ENCODE assay signal across 8 cellular contexts in the genomic region with DNA sequence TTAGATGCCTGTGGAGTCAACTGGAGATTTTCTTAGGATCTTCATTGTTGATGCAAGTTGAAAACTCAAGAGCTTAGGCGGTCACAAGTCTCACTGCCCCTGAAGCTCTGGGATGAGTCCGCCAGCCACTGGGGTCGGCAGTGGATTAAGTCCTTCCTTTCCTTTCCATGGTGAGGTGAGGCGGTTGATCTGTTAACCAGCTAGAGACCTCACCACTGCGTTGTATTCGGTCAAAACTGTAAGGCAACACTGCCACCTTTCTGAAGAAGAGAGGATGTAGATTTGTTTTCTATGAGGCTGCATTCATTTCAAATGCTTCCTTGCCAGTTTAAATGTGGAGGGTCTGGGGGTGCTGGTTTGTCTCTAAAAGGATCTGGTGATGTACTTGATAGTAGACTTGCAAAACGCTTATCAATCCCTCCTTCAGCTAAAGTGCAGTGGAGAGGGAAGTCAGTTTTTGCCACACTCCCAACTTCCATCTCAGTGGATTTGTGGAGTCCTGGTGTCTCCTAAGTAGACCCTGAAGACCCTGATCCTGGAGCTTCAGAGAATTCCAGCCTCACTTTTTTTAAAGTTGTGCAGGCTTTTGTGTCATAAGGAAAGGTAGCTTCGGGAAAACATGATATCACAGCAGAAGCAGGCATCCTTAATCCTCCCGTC. TPM values are rescaled to one million over a fixed set of nuclear protein-coding genes. Genes with fewer than 3 reads are reported as not detected.
A peak's percentile ranks its signal among the peaks of the same experiment; 100 is the strongest.
DNase-seq lines count a peak whose midpoint lies in the region.

No MANE protein-coding gene starts in this region.

- peak overlapping the region; percentile 71 for H3K27ac ChIP-seq in cingulate gyrus (ENCODE audit: low read depth, low read length)

- H3K9me3 Mint-ChIP-seq in T-helper 2 cell treated with Interferon-gamma antibody and Interleukin-4, amounts not matched to agents 5 μg/mL and 100 μg/mL, for 36 hours, result peaks cover 3% of the 10 kb centered on the region

- H3K4me1 Mint-ChIP-seq in T-helper 2 cell treated with Interferon-gamma antibody and Interleukin-4, amounts not matched to agents 5 μg/mL and 100 μg/mL, for 36 hours (ENCODE audit: low read depth), result no peaks in the 10 kb centered on the region

- no peaks in the 10 kb centered on the region for H3K36me3 Mint-ChIP-seq in T-helper 2 cell treated with Interferon-gamma antibody and Interleukin-4, amounts not matched to agents 5 μg/mL and 100 μg/mL, for 36 hours (ENCODE audit: low read depth)

- no peak overlapping the region for H3K27ac Mint-ChIP-seq in T-helper 2 cell treated with Interferon-gamma antibody and Interleukin-4, amounts not matched to agents 5 μg/mL and 100 μg/mL, for 36 hours

- no peak overlapping the region for H3K4me3 Mint-ChIP-seq in T-helper 2 cell treated with Interferon-gamma antibody and Interleukin-4, amounts not matched to agents 5 μg/mL and 100 μg/mL, for 36 hours

- DNase-seq in EH (ENCODE audit: low read depth) (peak; percentile 87), M059J (ENCODE audit: low read depth) (peak; percentile 82), medulla oblongata (ENCODE audit: extremely low spot score) (peak; percentile 56), NCI-H2029 treated with DMSO at 0.1 percent for 48 hours (lab: John Stamatoyannopoulos, UW) (no peak), NCI-H2227 (lab: John Stamatoyannopoulos, UW; ENCODE audit: unreplicated experiment) (no peak)
- no peak for DNase-seq in T-helper 2 cell treated with Interferon-gamma antibody and Interleukin-4, amounts not matched to agents 5 μg/mL and 100 μg/mL, for 36 hours (ENCODE audit: low spot score)
- no peak for DNase-seq in stimulated activated CD8-positive, alpha-beta memory T cell treated with anti-CD3 and anti-CD28 coated beads, Interleukin-4, amount 100 ng/mL, for 48 hours

- peaks cover 33% of the 10 kb centered on the region for H3K27me3 Mint-ChIP-seq in T-helper 2 cell treated with Interferon-gamma antibody and Interleukin-4, amounts not matched to agents 5 μg/mL and 100 μg/mL, for 36 hours (ENCODE audit: low read depth)

RNA-seq across cellular contexts. Expression of gene MYOCD, which starts 1.7 kb away (rescaled TPM):
- 1.5 and 1.8 TPM in 2 replicates for total RNA-seq in M059J (2014; rRNA removed; shearing (Covaris generic))

Comparison
In these comparisons a context has a peak if more than half of its experiments do, and no peak if none do; other contexts are left out.
1. DNase-seq: peak in EH (single experiment), M059J (single experiment) and medulla oblongata (single experiment); none in T-helper 2 cell treated with Interferon-gamma antibody and Interleukin-4, amounts not matched to agents 5 μg/mL and 100 μg/mL, for 36 hours (single experiment), NCI-H2029 treated with DMSO at 0.1 percent for 48 hours (single experiment), NCI-H2227 (single experiment) and stimulated activated CD8-positive, alpha-beta memory T cell treated with anti-CD3 and anti-CD28 coated beads, Interleukin-4, amount 100 ng/mL, for 48 hours (single experiment).